14 cellular contexts compared by ENCODE assay signal in genomic region chr1:65924471-65924870, GRCh38.
DNase-seq lines count a peak whose midpoint lies in the region; ATAC-seq and TF ChIP-seq lines count a peak whose summit lies in the region.
"Had no signal": no experiment of that assay in that cellular context is flagged by ENCODE, and none has a peak within 500 bp of the region (broad histone marks: within the 10 kb centered on the region; RNA-seq: fewer than 3 reads in every experiment).

No MANE protein-coding gene starts in this region.

- no peaks in the 10 kb centered on the region for H3K36me3 ChIP-seq in cardiac muscle cell
- H3K36me3 ChIP-seq: thoracic aorta had no signal

- H3K9me3 ChIP-seq in cardiac muscle cell (ENCODE audit: low read depth), result no peaks in the 10 kb centered on the region
- H3K9me3 ChIP-seq: thoracic aorta had no signal

- H3K9me3 Mint-ChIP-seq in type B pancreatic cell (peaks cover 10% of the 10 kb centered on the region), CD14-positive monocyte (peaks cover 1 to 8% (median 4%) of the 10 kb centered on the region in 7 donors)
- H3K9me3 Mint-ChIP-seq in activated T-cell treated with anti-CD3 and anti-CD28 coated beads, Interleukin-2, amount 50 U/mL, for 4 hours, result no peaks in the 10 kb centered on the region
- H3K9me3 Mint-ChIP-seq: natural killer cell treated with Interleukin-12 subunit alpha and Interleukin-12 subunit beta and Interleukin-15 and Interleukin-18, amount 100 ng/mL, for 72 hours had no signal

- H3K27ac ChIP-seq in cardiac muscle cell (no peak overlapping the region), foreskin keratinocyte (no peak overlapping the region)
- H3K27ac ChIP-seq: thoracic aorta, VCaP had no signal

- TF ChIP-seq CTCF in cardiac muscle cell (IDR thresholded peaks at IDR 0.05; ENCODE audit: low read depth, low read length), result no peak
- no peak for TF ChIP-seq CTCF in foreskin keratinocyte (conservative IDR thresholded peaks at IDR 0.05)
- TF ChIP-seq CTCF in type B pancreatic cell (conservative IDR thresholded peaks at IDR 0.05), result no peak
- TF ChIP-seq CTCF in CD14-positive monocyte (IDR thresholded peaks at IDR 0.05), result no peak

- no peak overlapping the region for H3K4me3 Mint-ChIP-seq in type B pancreatic cell
- no peak overlapping the region for H3K4me3 Mint-ChIP-seq in activated T-cell treated with anti-CD3 and anti-CD28 coated beads, Interleukin-2, amount 50 U/mL, for 4 hours
- H3K4me3 Mint-ChIP-seq in CD14-positive monocyte, result no peak overlapping the region
- H3K4me3 Mint-ChIP-seq: natural killer cell treated with Interleukin-12 subunit alpha and Interleukin-12 subunit beta and Interleukin-15 and Interleukin-18, amount 100 ng/mL, for 72 hours had no signal

- intact Hi-C loops in Right ventricle myocardium inferior (cut with DNase I), result no loop called here
- intact Hi-C loops in CD14-positive monocyte (cut with micrococcal nuclease), result no loop called here

- no peaks in the 10 kb centered on the region for H3K36me3 Mint-ChIP-seq in type B pancreatic cell
- no peaks in the 10 kb centered on the region for H3K36me3 Mint-ChIP-seq in activated T-cell treated with anti-CD3 and anti-CD28 coated beads, Interleukin-2, amount 50 U/mL, for 4 hours (ENCODE audit: insufficient read depth)
- H3K36me3 Mint-ChIP-seq in CD14-positive monocyte, result no peaks in the 10 kb centered on the region
- H3K36me3 Mint-ChIP-seq: natural killer cell treated with Interleukin-12 subunit alpha and Interleukin-12 subunit beta and Interleukin-15 and Interleukin-18, amount 100 ng/mL, for 72 hours had no signal

- H3K27me3 Mint-ChIP-seq in type B pancreatic cell (no peaks in the 10 kb centered on the region), CD14-positive monocyte (ENCODE audit: low read depth in 3 of 3) (peaks cover 0 to 1% (median 0%) of the 10 kb centered on the region in 3 donors)
- peaks cover 6% of the 10 kb centered on the region for H3K27me3 Mint-ChIP-seq in activated T-cell treated with anti-CD3 and anti-CD28 coated beads, Interleukin-2, amount 50 U/mL, for 4 hours (ENCODE audit: low read depth)

- H3K4me3 ChIP-seq in cardiac muscle cell, result no peak overlapping the region
- H3K4me3 ChIP-seq: thoracic aorta had no signal

- DNase-seq in cardiac muscle cell (ENCODE audit: low read depth in 1 of 2, low spot score in 1 of 2), result peak; percentile 2 to 77
- no peak for DNase-seq in Right ventricle myocardium inferior (ENCODE audit: missing footprints)
- peak; percentile 76 for DNase-seq in astrocyte of the hippocampus (ENCODE audit: low read depth, low spot score)
- DNase-seq in foreskin keratinocyte, result peak; percentile 23 to 60
- no peak for DNase-seq in type B pancreatic cell (ENCODE audit: extremely low spot score, unreplicated experiment)
- DNase-seq in activated T-cell treated with anti-CD3 and anti-CD28 coated beads, Interleukin-2, amount 50 U/mL, for 4 hours, result no peak
- DNase-seq in NCI-H446 (lab: John Stamatoyannopoulos, UW), result no peak
- DNase-seq in CD14-positive monocyte (ENCODE audit: low spot score), result no peak
- DNase-seq: activated naive CD4-positive, alpha-beta T cell treated with Interleukin-2 at 50 U/mL for 16 hours; NCI-H1930; NCI-H524 treated with DMSO at 0.1 percent for 48 hours had no signal

- H3K27me3 ChIP-seq in cardiac muscle cell (no peaks in the 10 kb centered on the region), foreskin keratinocyte (no peaks in the 10 kb centered on the region)

- no peaks in the 10 kb centered on the region for H3K4me1 Mint-ChIP-seq in type B pancreatic cell (ENCODE audit: unreplicated experiment)
- no peaks in the 10 kb centered on the region for H3K4me1 Mint-ChIP-seq in activated T-cell treated with anti-CD3 and anti-CD28 coated beads, Interleukin-2, amount 50 U/mL, for 4 hours (ENCODE audit: low read depth)
- H3K4me1 Mint-ChIP-seq in CD14-positive monocyte, result no peaks in the 10 kb centered on the region

- H3K27ac Mint-ChIP-seq in type B pancreatic cell (peak overlapping the region; percentile 29), CD14-positive monocyte (no peak overlapping the region)
- H3K27ac Mint-ChIP-seq: natural killer cell treated with Interleukin-12 subunit alpha and Interleukin-12 subunit beta and Interleukin-15 and Interleukin-18, amount 100 ng/mL, for 72 hours had no signal

- ATAC-seq in Right ventricle myocardium inferior (no peak), foreskin keratinocyte (peak; percentile 92)
- no peak for ATAC-seq in activated T-cell treated with anti-CD3 and anti-CD28 coated beads, Interleukin-2, amount 50 U/mL, for 4 hours
- ATAC-seq: natural killer cell treated with Interleukin-12 subunit alpha and Interleukin-12 subunit beta and Interleukin-15 and Interleukin-18, amount 100 ng/mL, for 72 hours had no signal

- H3K4me1 ChIP-seq in cardiac muscle cell (ENCODE audit: low read depth) (no peaks in the 10 kb centered on the region), foreskin keratinocyte (no peaks in the 10 kb centered on the region)

Comparison
In these comparisons a context has a peak if more than half of its experiments do, and no peak if none do; other contexts are left out.
1. DNase-seq: peak in cardiac muscle cell (2 of 2), astrocyte of the hippocampus (single experiment) and foreskin keratinocyte (2 of 2); none in Right ventricle myocardium inferior (single experiment), type B pancreatic cell (single experiment), activated T-cell treated with anti-CD3 and anti-CD28 coated beads, Interleukin-2, amount 50 U/mL, for 4 hours (single experiment), NCI-H446 (0 of 2) and CD14-positive monocyte (single experiment).